16 cellular contexts compared by ENCODE assay signal in genomic region chr9:3578786-3579185, GRCh38. TPM values are rescaled to one million over a fixed set of nuclear protein-coding genes. Genes with fewer than 3 reads are reported as not detected.
DNase-seq lines count a peak whose midpoint lies in the region; ATAC-seq, FAIRE-seq and TF ChIP-seq lines count a peak whose summit lies in the region.
"Had no signal": no experiment of that assay in that cellular context is flagged by ENCODE, and none has a peak within 500 bp of the region (broad histone marks: within the 10 kb centered on the region; RNA-seq: fewer than 3 reads in every experiment).

No MANE protein-coding gene starts in this region.

- peaks cover 2% of the 10 kb centered on the region for H3K36me3 Mint-ChIP-seq in astrocyte (ENCODE audit: low read depth, unreplicated experiment)

- H3K79me2 ChIP-seq in astrocyte (ENCODE audit: insufficient read depth, low read length) = no peaks in the 10 kb centered on the region

- 93 to 98% methylated on average over 2 of the region's 2 CpGs for WGBS in body of pancreas, 2 donors

- H3K4me1 ChIP-seq in astrocyte (ENCODE audit: insufficient read depth, low read length) (no peaks in the 10 kb centered on the region), body of pancreas (no peaks in the 10 kb centered on the region)
- H3K4me1 ChIP-seq: esophagus muscularis mucosa, tibial artery had no signal

- no peak overlapping the region for H3K4me3 ChIP-seq in astrocyte (ENCODE audit: insufficient read depth, low read depth, low read length)
- no peak overlapping the region for H3K4me3 ChIP-seq in body of pancreas
- H3K4me3 ChIP-seq: cardiac muscle cell, esophagus muscularis mucosa, tibial artery had no signal

- no peak for FAIRE-seq in astrocyte (lab: Jason Lieb, UNC)

- H3K27me3 ChIP-seq in astrocyte (ENCODE audit: insufficient read depth, low read length) = no peaks in the 10 kb centered on the region
- H3K27me3 ChIP-seq in body of pancreas = no peaks in the 10 kb centered on the region
- H3K27me3 ChIP-seq: cardiac muscle cell, esophagus muscularis mucosa, neutrophil, tibial artery had no signal

- no peak for TF ChIP-seq POLR2A in body of pancreas (IDR thresholded peaks at IDR 0.05)

- H3K9ac ChIP-seq in astrocyte (ENCODE audit: low read length) = no peak overlapping the region

- H3K27ac Mint-ChIP-seq in astrocyte (ENCODE audit: unreplicated experiment) = peak overlapping the region; percentile 88
- H3K27ac Mint-ChIP-seq: activated CD4-positive, alpha-beta T cell treated with anti-CD3 and anti-CD28 coated beads, Interleukin-2, amount 10 ng/mL, durations not matched to agents 7 days and 5 days; IgD-negative memory B cell had no signal

- intact Hi-C loops in body of pancreas (cut with DNase I) = no loop called here

- ATAC-seq in body of pancreas = no peak
- ATAC-seq in HG03039 (IDR thresholded peaks at IDR 0.05; ENCODE audit: unreplicated experiment) = no peak
- ATAC-seq: Right ventricle myocardium inferior had no signal

- H3K27ac ChIP-seq in astrocyte (ENCODE audit: low read depth, low read length) (no peak overlapping the region), body of pancreas (no peak overlapping the region)
- H3K27ac ChIP-seq: cardiac muscle cell, esophagus muscularis mucosa, neutrophil, tibial artery had no signal

- no peak overlapping the region for H3K4me2 ChIP-seq in astrocyte (ENCODE audit: low read length)

- no peaks in the 10 kb centered on the region for H3K27me3 Mint-ChIP-seq in astrocyte (ENCODE audit: low read depth, unreplicated experiment)
- H3K27me3 Mint-ChIP-seq: activated CD4-positive, alpha-beta T cell treated with anti-CD3 and anti-CD28 coated beads, Interleukin-2, amount 10 ng/mL, durations not matched to agents 7 days and 5 days; IgD-negative memory B cell had no signal

- H3K4me3 Mint-ChIP-seq in astrocyte (ENCODE audit: unreplicated experiment) = no peak overlapping the region
- H3K4me3 Mint-ChIP-seq: activated CD4-positive, alpha-beta T cell treated with anti-CD3 and anti-CD28 coated beads, Interleukin-2, amount 10 ng/mL, durations not matched to agents 7 days and 5 days; IgD-negative memory B cell had no signal

- DNase-seq in AG20443 (ENCODE audit: low spot score) (peak; percentile 65), GM04504 (ENCODE audit: low read depth) (peak; percentile 22), astrocyte (ENCODE audit: low read depth) (peak; percentile 62), kidney tubule cell (ENCODE audit: low spot score) (peak; percentile 69), NCI-H526 (lab: John Stamatoyannopoulos, UW) (no peak), body of pancreas (no peak)
- DNase-seq: activated CD4-positive, alpha-beta T cell treated with anti-CD3 and anti-CD28 coated beads, Interleukin-2, amount 10 ng/mL, durations not matched to agents 7 days and 5 days; GDM1; kidney; tibial artery had no signal

- no peaks in the 10 kb centered on the region for H4K20me1 ChIP-seq in astrocyte (ENCODE audit: insufficient read depth, low read length)

- no peak for TF ChIP-seq CTCF in astrocyte (IDR thresholded peaks at IDR 0.05; ENCODE audit: insufficient read depth, low read depth, low read length)
- no peak for TF ChIP-seq CTCF in body of pancreas (IDR thresholded peaks at IDR 0.05)

- peaks cover 6% of the 10 kb centered on the region for H3K4me1 Mint-ChIP-seq in astrocyte (ENCODE audit: low read depth, unreplicated experiment)

- H3K36me3 ChIP-seq in astrocyte (ENCODE audit: insufficient read depth, low read length) (no peaks in the 10 kb centered on the region), body of pancreas (replicated peaks in 1 of 2; ENCODE audit: insufficient read depth in 1 of 2, low read depth in 2 of 2) (no peaks in the 10 kb centered on the region)
- H3K36me3 ChIP-seq: cardiac muscle cell, esophagus muscularis mucosa, neutrophil had no signal

- no peaks in the 10 kb centered on the region for H3K9me3 ChIP-seq in astrocyte (ENCODE audit: insufficient read depth, low read depth, low read length)
- H3K9me3 ChIP-seq in body of pancreas = no peaks in the 10 kb centered on the region
- H3K9me3 ChIP-seq: neutrophil had no signal

- H2AFZ ChIP-seq in astrocyte (ENCODE audit: low read depth, low read length) = no peak overlapping the region

- H3K9me3 Mint-ChIP-seq in astrocyte (ENCODE audit: unreplicated experiment) = peaks cover 12% of the 10 kb centered on the region

RNA-seq across cellular contexts. Expression of gene RFX3, which starts 53.0 kb away (rescaled TPM):
- total RNA-seq in astrocyte = 12.1 and 12.6 TPM in 2 replicates
- 1 to 10 TPM; 4.6 to 6.5 TPM for total RNA-seq in body of pancreas

Comparison
In these comparisons a context has a peak if more than half of its experiments do, and no peak if none do; other contexts are left out.
1. DNase-seq: peak in AG20443 (single experiment), GM04504 (single experiment), astrocyte (single experiment) and kidney tubule cell (single experiment); none in NCI-H526 (0 of 2) and body of pancreas (0 of 4).